12 cellular contexts compared by ENCODE assay signal in the genomic region with DNA sequence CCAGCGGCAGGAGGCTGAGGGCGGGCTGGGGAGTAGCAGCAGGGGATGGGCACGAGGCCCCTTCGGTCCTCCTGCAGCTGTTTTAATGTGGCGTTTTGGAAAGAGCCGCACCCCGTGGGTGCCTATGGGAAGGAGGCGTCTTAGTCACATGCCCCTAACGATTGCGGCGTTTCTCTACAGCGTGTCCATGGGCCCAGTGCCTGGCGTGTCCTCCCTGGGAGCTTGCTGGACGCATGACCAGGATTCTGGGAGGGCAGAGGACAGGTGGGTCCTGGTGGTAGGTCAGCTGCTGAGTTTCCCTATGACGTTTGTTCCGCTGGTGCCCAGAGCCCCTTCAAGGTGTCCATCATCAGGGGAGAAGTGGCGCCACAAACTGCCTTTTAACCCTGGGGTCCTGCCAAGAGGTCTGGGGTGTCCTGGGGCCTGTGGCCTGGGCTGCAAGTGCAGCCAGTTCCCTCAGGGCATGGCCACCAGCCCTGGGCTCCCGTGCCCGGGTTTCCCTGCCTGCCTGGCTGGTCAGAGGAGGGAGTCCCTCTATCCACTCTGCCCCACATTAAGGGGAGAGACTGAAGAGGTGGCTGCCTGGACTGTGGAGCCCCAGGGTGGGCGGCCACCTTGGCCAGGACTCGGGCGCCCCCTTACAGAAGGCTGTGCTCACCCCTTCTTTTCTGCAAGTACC. TPM values are rescaled to one million over a fixed set of nuclear protein-coding genes. Genes with fewer than 3 reads are reported as not detected.
DNase-seq lines count a peak whose midpoint lies in the region; ATAC-seq and TF ChIP-seq lines count a peak whose summit lies in the region.
"Had no signal": no experiment of that assay in that cellular context is flagged by ENCODE, and none has a peak within 500 bp of the region (broad histone marks: within the 10 kb centered on the region; RNA-seq: fewer than 3 reads in every experiment).

No MANE protein-coding gene starts in this region.

- peaks cover 0 to 3% (median 0%) of the 10 kb centered on the region in 7 donors for H3K9me3 Mint-ChIP-seq in CD4-positive, CD25-positive, alpha-beta regulatory T cell
- H3K9me3 Mint-ChIP-seq in activated CD4-positive, alpha-beta memory T cell treated with anti-CD3 and anti-CD28 coated beads, Interleukin-2, amount 10 ng/mL, durations not matched to agents 7 days and 5 days, result peaks cover 4% of the 10 kb centered on the region
- H3K9me3 Mint-ChIP-seq in naive B cell, result no peaks in the 10 kb centered on the region

- POLR2A ChIA-PET in HEK293 (lab: Yijun Ruan, JAX), result no interaction called here
- POLR2A ChIA-PET in activated CD4-positive, alpha-beta memory T cell treated with anti-CD3 and anti-CD28 coated beads, Interleukin-2, amount 10 ng/mL, durations not matched to agents 7 days and 5 days (lab: Charles Lee), result interaction anchor here (2.4 to 3.9 kb wide), 2 partner anchors 12 to 48 kb away, joined by 12 to 22 read pairs; a partner anchor contains a TSS

- H3K27me3 Mint-ChIP-seq in CD4-positive, CD25-positive, alpha-beta regulatory T cell, result no peaks in the 10 kb centered on the region
- no peaks in the 10 kb centered on the region for H3K27me3 Mint-ChIP-seq in activated CD4-positive, alpha-beta memory T cell treated with anti-CD3 and anti-CD28 coated beads, Interleukin-2, amount 10 ng/mL, durations not matched to agents 7 days and 5 days
- H3K27me3 Mint-ChIP-seq in naive B cell, result no peaks in the 10 kb centered on the region

- DNase-seq in CD4-positive, CD25-positive, alpha-beta regulatory T cell, result no peak
- no peak for DNase-seq in activated CD4-positive, alpha-beta memory T cell treated with anti-CD3 and anti-CD28 coated beads, Interleukin-2, amount 10 ng/mL, durations not matched to agents 7 days and 5 days
- DNase-seq in naive B cell (no peak), NCI-H1105 treated with DMSO at 0.1 percent for 48 hours (lab: John Stamatoyannopoulos, UW) (no peak), NK-92 (lab: John Stamatoyannopoulos, UW; ENCODE audit: unreplicated experiment) (no peak)
- DNase-seq in stimulated activated CD4-positive, alpha-beta T cell treated with anti-CD3 and anti-CD28 coated beads, Interleukin-1b, Interleukin-23, amount 100 ng/mL, for 48 hours, result no peak
- DNase-seq: NCI-H1105, NCI-H526, SJCRH30 had no signal

- CTCF ChIA-PET in HEK293 (lab: Yijun Ruan, JAX), result interaction anchor here (0.5 to 1.4 kb wide), 6 partner anchors 9 to 915 kb away, joined by 3 to 4 read pairs (median 3); no protein-coding TSS in a partner anchor
- CTCF ChIA-PET in activated CD4-positive, alpha-beta memory T cell treated with anti-CD3 and anti-CD28 coated beads, Interleukin-2, amount 10 ng/mL, durations not matched to agents 7 days and 5 days (lab: Charles Lee), result interaction anchor here (1.4 to 1.7 kb wide), 2 partner anchors 58 to 65 kb away, joined by 3 to 6 read pairs; no protein-coding TSS in a partner anchor

- no peak overlapping the region for H3K4me3 ChIP-seq in CD4-positive, CD25-positive, alpha-beta regulatory T cell (ENCODE audit: low read depth, low read length)
- H3K4me3 ChIP-seq in HEK293 (ENCODE audit: low read depth, low read length), result no peak overlapping the region
- H3K4me3 ChIP-seq: coronary artery, SJCRH30, thoracic aorta had no signal

- H3K9me3 ChIP-seq in CD4-positive, CD25-positive, alpha-beta regulatory T cell (ENCODE audit: control insufficient read depth in 2 of 2, low read length in 2 of 2), result no peaks in the 10 kb centered on the region
- H3K9me3 ChIP-seq in HEK293 (ENCODE audit: control insufficient read depth, insufficient read depth, low read depth, low read length), result no peaks in the 10 kb centered on the region
- H3K9me3 ChIP-seq: SJCRH30, thoracic aorta had no signal

- H3K27ac ChIP-seq in CD4-positive, CD25-positive, alpha-beta regulatory T cell (ENCODE audit: insufficient read depth, low read length, poor library complexity, severe bottlenecking), result no peak overlapping the region
- peak overlapping the region; percentile 43; the same call in 1 of the 2 replicates for H3K27ac ChIP-seq in HEK293 (ENCODE audit: extremely low read depth, low read depth, low read length)
- H3K27ac ChIP-seq: coronary artery, SJCRH30, thoracic aorta had no signal

- no peaks in the 10 kb centered on the region for H3K36me3 Mint-ChIP-seq in CD4-positive, CD25-positive, alpha-beta regulatory T cell
- H3K36me3 Mint-ChIP-seq in activated CD4-positive, alpha-beta memory T cell treated with anti-CD3 and anti-CD28 coated beads, Interleukin-2, amount 10 ng/mL, durations not matched to agents 7 days and 5 days (ENCODE audit: low read depth), result no peaks in the 10 kb centered on the region
- no peaks in the 10 kb centered on the region for H3K36me3 Mint-ChIP-seq in naive B cell

- H3K4me3 Mint-ChIP-seq in CD4-positive, CD25-positive, alpha-beta regulatory T cell, result peak overlapping the region; percentile 32 to 58 (median 40)
- H3K4me3 Mint-ChIP-seq in activated CD4-positive, alpha-beta memory T cell treated with anti-CD3 and anti-CD28 coated beads, Interleukin-2, amount 10 ng/mL, durations not matched to agents 7 days and 5 days, result no peak overlapping the region
- peak overlapping the region in 2 of 8 donors; percentile 61 to 72 for H3K4me3 Mint-ChIP-seq in naive B cell

- no peak for TF ChIP-seq CTCF in HEK293 (tag by site-specific recombination; IDR thresholded peaks at IDR 0.05)

- no peaks in the 10 kb centered on the region for H3K27me3 ChIP-seq in CD4-positive, CD25-positive, alpha-beta regulatory T cell (ENCODE audit: control insufficient read depth, insufficient read depth, low read length)
- H3K27me3 ChIP-seq: SJCRH30 had no signal

- no peak for ATAC-seq in CD4-positive, CD25-positive, alpha-beta regulatory T cell (ENCODE audit: low read depth in 2 of 2)
- no peak for ATAC-seq in naive B cell (ENCODE audit: low read depth in 2 of 2)

- peak overlapping the region in 2 of 3 donors; percentile 33 to 99 for H3K27ac Mint-ChIP-seq in CD4-positive, CD25-positive, alpha-beta regulatory T cell
- H3K27ac Mint-ChIP-seq in activated CD4-positive, alpha-beta memory T cell treated with anti-CD3 and anti-CD28 coated beads, Interleukin-2, amount 10 ng/mL, durations not matched to agents 7 days and 5 days, result peak overlapping the region; percentile 70
- H3K27ac Mint-ChIP-seq in naive B cell, result peak overlapping the region; percentile 10 to 98 (median 88)

- peaks cover 0 to 47% (median 19%) of the 10 kb centered on the region in 4 donors for H3K4me1 Mint-ChIP-seq in CD4-positive, CD25-positive, alpha-beta regulatory T cell
- H3K4me1 Mint-ChIP-seq in activated CD4-positive, alpha-beta memory T cell treated with anti-CD3 and anti-CD28 coated beads, Interleukin-2, amount 10 ng/mL, durations not matched to agents 7 days and 5 days, result peaks cover 41% of the 10 kb centered on the region
- H3K4me1 Mint-ChIP-seq in naive B cell, result peaks cover 37 to 43% (median 41%) of the 10 kb centered on the region in 3 donors

- no peaks in the 10 kb centered on the region for H3K36me3 ChIP-seq in CD4-positive, CD25-positive, alpha-beta regulatory T cell (ENCODE audit: control insufficient read depth, insufficient read depth, low read length)
- no peaks in the 10 kb centered on the region for H3K36me3 ChIP-seq in HEK293 (ENCODE audit: control insufficient read depth in 2 of 2, insufficient read depth in 1 of 2, low read length in 2 of 2)
- H3K36me3 ChIP-seq: SJCRH30, thoracic aorta had no signal

- peaks cover 47% of the 10 kb centered on the region for H3K4me1 ChIP-seq in CD4-positive, CD25-positive, alpha-beta regulatory T cell (ENCODE audit: control insufficient read depth, insufficient read depth, low read length, poor library complexity, severe bottlenecking)
- peaks cover 14% of the 10 kb centered on the region for H3K4me1 ChIP-seq in HEK293 (ENCODE audit: control insufficient read depth, insufficient read depth, low read length)
- H3K4me1 ChIP-seq: SJCRH30 had no signal

TF ChIP-seq in HEK293, 187 proteins besides CTCF, POLR2A, EP300 and RAD21 (continues in another document):
- TF ChIP-seq, protein P1, sequence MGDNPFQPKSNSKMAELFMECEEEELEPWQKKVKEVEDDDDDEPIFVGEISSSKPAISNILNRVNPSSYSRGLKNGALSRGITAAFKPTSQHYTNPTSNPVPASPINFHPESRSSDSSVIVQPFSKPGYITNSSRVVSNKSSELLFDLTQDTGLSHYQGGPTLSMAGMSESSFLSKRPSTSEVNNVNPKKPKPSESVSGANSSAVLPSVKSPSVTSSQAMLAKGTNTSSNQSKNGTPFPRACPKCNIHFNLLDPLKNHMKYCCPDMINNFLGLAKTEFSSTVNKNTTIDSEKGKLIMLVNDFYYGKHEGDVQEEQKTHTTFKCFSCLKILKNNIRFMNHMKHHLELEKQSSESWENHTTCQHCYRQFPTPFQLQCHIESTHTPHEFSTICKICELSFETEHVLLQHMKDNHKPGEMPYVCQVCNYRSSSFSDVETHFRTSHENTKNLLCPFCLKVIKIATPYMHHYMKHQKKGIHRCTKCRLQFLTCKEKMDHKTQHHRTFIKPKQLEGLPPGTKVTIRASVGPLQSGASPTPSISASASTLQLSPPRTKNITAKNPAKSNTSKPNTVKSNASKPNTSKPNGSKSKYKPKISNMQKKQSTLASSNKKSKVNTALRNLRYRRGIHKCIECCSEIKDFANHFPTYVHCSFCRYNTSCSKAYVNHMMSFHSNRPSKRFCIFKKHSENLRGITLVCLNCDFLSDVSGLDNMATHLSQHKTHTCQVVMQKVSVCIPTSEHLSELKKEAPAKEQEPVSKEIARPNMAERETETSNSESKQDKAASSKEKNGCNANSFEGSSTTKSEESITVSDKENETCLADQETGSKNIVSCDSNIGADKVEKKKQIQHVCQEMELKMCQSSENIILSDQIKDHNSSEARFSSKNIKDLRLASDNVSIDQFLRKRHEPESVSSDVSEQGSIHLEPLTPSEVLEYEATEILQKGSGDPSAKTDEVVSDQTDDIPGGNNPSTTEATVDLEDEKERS (tag by site-specific recombination; IDR thresholded peaks at IDR 0.05), result no peak
- TF ChIP-seq ZFHX2 (tag by site-specific recombination; conservative IDR thresholded peaks at IDR 0.05), result peak; percentile 21; the same call in 1 of the 2 replicates

RNA-seq across cellular contexts. Expression of a gene that starts 48.7 kb away (rescaled TPM):
- 10.9 TPM for total RNA-seq in CD4-positive, CD25-positive, alpha-beta regulatory T cell
- 1 to 10 TPM in 1 of 4 donors, under 1 TPM in 3; 0.56 to 1.4 (median 0.87) TPM for polyA plus RNA-seq in CD4-positive, CD25-positive, alpha-beta regulatory T cell
- total RNA-seq in activated CD4-positive, alpha-beta memory T cell treated with anti-CD3 and anti-CD28 coated beads, Interleukin-2, amount 10 ng/mL, durations not matched to agents 7 days and 5 days, result 1 to 10 TPM; 5.5 to 6.3 TPM
- polyA plus RNA-seq in naive B cell (ENCODE audit: low read depth in 6 of 6), result 10 to 100 TPM in 1 of 6 donors, 1 to 10 TPM in 5; 3.3 to 10.3 (median 6.2) TPM
